Comparison of ENCODE assay signal across 7 cellular contexts in genomic region chr9:78236511-78236950, GRCh38. TPM values are rescaled to one million over a fixed set of nuclear protein-coding genes. Genes with fewer than 3 reads are reported as not detected.
DNase-seq lines count a peak whose midpoint lies in the region; ATAC-seq and TF ChIP-seq lines count a peak whose summit lies in the region.

No MANE protein-coding gene starts in this region.

- WGBS in H9 (ENCODE audit: extremely low coverage, insufficient read length, low lambda C conversion rate): no CpG with 5 or more reads among the region's 13 CpGs
- WGBS in liver: 12% methylated on average over 13 of the region's 13 CpGs
- WGBS in transverse colon (ENCODE audit: low coverage in 1 of 2), 2 donors: 5 to 10% methylated on average over 5 to 13 of the region's 13 CpGs

- H3K18ac ChIP-seq in H9 (ENCODE audit: insufficient read length, low read depth, low read length): peak overlapping the region; percentile 53

- 0 out of 2 replicates have a peak overlapping the region, but pooled peaks have one; percentile 84 for H3K14ac ChIP-seq in H9 (ENCODE audit: insufficient read depth, low read length)

- no peak overlapping the region for H3T11ph ChIP-seq in H9 (ENCODE audit: low read length)

- no peak overlapping the region for H2AK5ac ChIP-seq in H9 (ENCODE audit: insufficient read length, low read length)

- H2AFZ ChIP-seq in H9 (ENCODE audit: low read length): no peak overlapping the region

- no peak overlapping the region for H2BK5ac ChIP-seq in H9 (ENCODE audit: insufficient read length, low read length)

- TF ChIP-seq CTCF in H9 (conservative IDR thresholded peaks at IDR 0.05): no peak
- no peak for TF ChIP-seq CTCF in NB4 (IDR thresholded peaks at IDR 0.05; ENCODE audit: low read depth, low read length)
- no peak for TF ChIP-seq CTCF in MCF 10A (IDR thresholded peaks at IDR 0.05; ENCODE audit: unreplicated experiment)
- TF ChIP-seq CTCF in liver (IDR thresholded peaks at IDR 0.05; ENCODE audit: low read depth, low read length, missing input control): no peak
- no peak for TF ChIP-seq CTCF in transverse colon (IDR thresholded peaks at IDR 0.05)

- H3K36me3 Mint-ChIP-seq in H9 (ENCODE audit: insufficient read depth in 1 of 3, low read depth in 3 of 3): peaks cover 10 to 24% (median 21%) of the 10 kb centered on the region in 3 experiments
- H3K36me3 Mint-ChIP-seq in MCF 10A (ENCODE audit: insufficient read depth, unreplicated experiment): peaks cover 12% of the 10 kb centered on the region

- peaks cover 4% of the 10 kb centered on the region for H3K79me1 ChIP-seq in H9 (ENCODE audit: insufficient read depth, low read depth, low read length, poor library complexity, severe bottlenecking)

- no peaks in the 10 kb centered on the region for H4K20me1 ChIP-seq in H9 (ENCODE audit: control insufficient read depth, insufficient read depth, insufficient read length)

- no peak for DNase-seq in H9
- no peak for DNase-seq in NB4 (ENCODE audit: low read depth)
- DNase-seq in MCF 10A (ENCODE audit: unreplicated experiment): no peak
- DNase-seq in transverse colon: no peak
- no peak for DNase-seq in mucosa of gallbladder (ENCODE audit: low spot score)

- no peak overlapping the region for H3K23ac ChIP-seq in H9 (ENCODE audit: insufficient read length, low read depth, low read length)

- intact Hi-C loops in MCF 10A (cut with micrococcal nuclease): loop anchor here (10.0 kb wide), 2 partner anchors 202 to 262 kb away; partner anchors contain the start of gene GNAQ
- intact Hi-C loops in transverse colon (cut with DNase I; ENCODE audit: low total_unique reads): no loop called here

- peak; percentile 27 for ATAC-seq in GM18502 (IDR thresholded peaks at IDR 0.05; ENCODE audit: poor library complexity, unreplicated experiment)

- H3K27ac Mint-ChIP-seq in H9 (peak overlapping the region in 2 of 3 experiments; percentile 40 to 86; a peak in 4 of 7 replicates), MCF 10A (ENCODE audit: low read depth, unreplicated experiment) (peak overlapping the region; percentile 96)

- H3K27ac ChIP-seq in H9 (ENCODE audit: insufficient read length, low read depth, low read length): no peak overlapping the region
- H3K27ac ChIP-seq in liver (ENCODE audit: low read depth in 1 of 2, low read length in 2 of 2): peak overlapping the region; percentile 73 to 75
- H3K27ac ChIP-seq in transverse colon: peak overlapping the region; percentile 81 to 91 (median 88)

- no peaks in the 10 kb centered on the region for H3K9me3 Mint-ChIP-seq in H9
- no peaks in the 10 kb centered on the region for H3K9me3 Mint-ChIP-seq in MCF 10A (ENCODE audit: unreplicated experiment)

- no TSS peak for BruUV-seq in MCF 10A (replicated peaks; lab: Mats Ljungman, UMichigan)

- H3K36me3 ChIP-seq in liver (ENCODE audit: control insufficient read depth in 4 of 4, insufficient read depth in 3 of 4, low read depth in 1 of 4, low read length in 3 of 4) (no peaks in the 10 kb centered on the region), transverse colon (no peaks in the 10 kb centered on the region)

- H4K91ac ChIP-seq in H9 (ENCODE audit: insufficient read length, low read depth, low read length): no peak overlapping the region

- no peaks in the 10 kb centered on the region for H3K27me3 ChIP-seq in H9 (ENCODE audit: insufficient read depth, low read length)
- H3K27me3 ChIP-seq in liver (ENCODE audit: control insufficient read depth in 4 of 4, insufficient read depth in 4 of 4, low read length in 3 of 4): no peaks in the 10 kb centered on the region
- H3K27me3 ChIP-seq in transverse colon: no peaks in the 10 kb centered on the region

- no peak overlapping the region for H3K56ac ChIP-seq in H9 (ENCODE audit: insufficient read length, low read depth, low read length)

- H3K4me1 Mint-ChIP-seq in H9 (peaks cover 18 to 19% of the 10 kb centered on the region in 2 experiments), MCF 10A (ENCODE audit: insufficient read depth, unreplicated experiment) (peaks cover 16% of the 10 kb centered on the region)

- H3K23me2 ChIP-seq in H9 (ENCODE audit: insufficient read length, low read depth, low read length, poor library complexity, severe bottlenecking): peaks cover 9% of the 10 kb centered on the region

- H3K9ac ChIP-seq in H9 (ENCODE audit: extremely low read depth, insufficient read length, low read length) (peak overlapping the region; percentile 44), liver (ENCODE audit: low read depth in 1 of 2, low read length in 2 of 2) (peak overlapping the region; percentile 47 to 69)

- H3K9me3 ChIP-seq in H9 (ENCODE audit: control insufficient read depth, low read depth, low read length): no peaks in the 10 kb centered on the region
- H3K9me3 ChIP-seq in liver (ENCODE audit: control insufficient read depth in 4 of 4, low read length in 3 of 4): no peaks in the 10 kb centered on the region
- H3K9me3 ChIP-seq in transverse colon: no peaks in the 10 kb centered on the region

- TF ChIP-seq POLR2A in NB4 (IDR thresholded peaks at IDR 0.05; ENCODE audit: extremely low read depth, insufficient read length): no peak
- TF ChIP-seq POLR2A in transverse colon (IDR thresholded peaks at IDR 0.05): no peak

- H2BK15ac ChIP-seq in H9 (ENCODE audit: low read depth, low read length): no peak overlapping the region

- POLR2A ChIA-PET in MCF 10A (lab: Yijun Ruan, JAX): interaction anchor here (0.6 to 4.9 kb wide), 8 partner anchors 13 to 117 kb away, joined by 3 to 41 read pairs (median 4); partner anchors contain the start of gene PSAT1

- CTCF ChIA-PET in MCF 10A (lab: Yijun Ruan, JAX): interaction anchor here (0.5 to 4.8 kb wide), 11 partner anchors 9 to 1503 kb away, joined by 3 to 95 read pairs (median 5); partner anchors contain the start of gene PSAT1

- no peak overlapping the region for H2BK20ac ChIP-seq in H9 (ENCODE audit: low read depth, low read length, poor library complexity, severe bottlenecking)

- H2BK12ac ChIP-seq in H9 (ENCODE audit: insufficient read length, low read depth, low read length): no peak overlapping the region

- in situ Hi-C loops in transverse colon (cut with MboI; ENCODE audit: low pct_ligation_motif_present in 1 of 4, low pct_unique_long_range_greater_than_20kb in 1 of 4, low sequenced_read_pairs in 3 of 4): no loop called here

- H4K5ac ChIP-seq in H9 (ENCODE audit: insufficient read length, low read depth, low read length): no peak overlapping the region

- no peak for TF ChIP-seq EP300 in transverse colon (IDR thresholded peaks at IDR 0.05; ENCODE audit: low read depth)

- no peak overlapping the region for H3K4ac ChIP-seq in H9 (ENCODE audit: low read depth, low read length)

- H2BK120ac ChIP-seq in H9 (ENCODE audit: low read depth, low read length, poor library complexity, severe bottlenecking): no peak overlapping the region

- peak overlapping the region; percentile 88 for H3K4me3 ChIP-seq in NB4 (ENCODE audit: low read depth, low read length)
- H3K4me3 ChIP-seq in liver (ENCODE audit: low read depth in 1 of 3, low read length in 3 of 3): peak overlapping the region; percentile 60 to 75 (median 74)
- peak overlapping the region; percentile 73 to 87 (median 76) for H3K4me3 ChIP-seq in transverse colon

- peak overlapping the region; percentile 90 for H3K4me2 ChIP-seq in H9 (ENCODE audit: insufficient read depth, insufficient read length, low read length)

- H3K27me3 Mint-ChIP-seq in H9 (ENCODE audit: low read depth): no peaks in the 10 kb centered on the region; the same call in 1 of the 2 replicates
- H3K27me3 Mint-ChIP-seq in MCF 10A (ENCODE audit: insufficient read depth, unreplicated experiment): no peaks in the 10 kb centered on the region

- 0 out of 2 replicates have a peak, but pooled peaks cover 2% of the 10 kb centered on the region for H3K4me1 ChIP-seq in H9 (ENCODE audit: insufficient read depth, low read length)
- peaks cover 0 to 15% (median 6%) of the 10 kb centered on the region in 4 donors for H3K4me1 ChIP-seq in liver (ENCODE audit: control insufficient read depth in 4 of 4, insufficient read depth in 4 of 4, low read length in 3 of 4)
- peaks cover 0 to 14% (median 6%) of the 10 kb centered on the region in 4 donors for H3K4me1 ChIP-seq in transverse colon

- H4K8ac ChIP-seq in H9 (replicated peaks; ENCODE audit: insufficient read length, low read depth, low read length): no peak overlapping the region

- peaks cover 3% of the 10 kb centered on the region; the same call in 1 of the 2 replicates for H3K79me2 ChIP-seq in H9 (ENCODE audit: insufficient read depth, low read length)

- no peak for TF ChIP-seq RAD21 in liver (IDR thresholded peaks at IDR 0.05)

- H3K4me3 Mint-ChIP-seq in H9 (peak overlapping the region; percentile 91 to 94), MCF 10A (ENCODE audit: unreplicated experiment) (peak overlapping the region; percentile 93)

TF ChIP-seq in liver, 16 proteins besides CTCF, POLR2A, EP300 and RAD21 (continues in another document):
- TF ChIP-seq HNF4G (IDR thresholded peaks at IDR 0.05): no peak
- TF ChIP-seq SP1 (IDR thresholded peaks at IDR 0.05): no peak
- no peak for TF ChIP-seq RXRA (IDR thresholded peaks at IDR 0.05)
- no peak for TF ChIP-seq YY1 (IDR thresholded peaks at IDR 0.05)
- TF ChIP-seq NR2F2 (IDR thresholded peaks at IDR 0.05): no peak
- TF ChIP-seq, protein P1, sequence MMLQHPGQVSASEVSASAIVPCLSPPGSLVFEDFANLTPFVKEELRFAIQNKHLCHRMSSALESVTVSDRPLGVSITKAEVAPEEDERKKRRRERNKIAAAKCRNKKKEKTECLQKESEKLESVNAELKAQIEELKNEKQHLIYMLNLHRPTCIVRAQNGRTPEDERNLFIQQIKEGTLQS (IDR thresholded peaks at IDR 0.05): no peak

RNA-seq across cellular contexts. Expression of gene CEP78, which starts 0.7 kb away (rescaled TPM):
- total RNA-seq in H9 (2021) (55.9 and 57.8 TPM in 2 replicates), MCF 10A (2022) (13.7 and 17.8 TPM in 2 replicates), liver (10 to 100 TPM in 1 of 2 donors, 1 to 10 TPM in 1; 8.9 to 12.0 TPM), transverse colon (1 to 10 TPM; 2.6 to 7.3 (median 4.3) TPM), mucosa of gallbladder (13.7 TPM)
- 1 to 10 TPM; 2.6 to 3.9 TPM for polyA plus RNA-seq in liver
